Comparison of ENCODE assay signal across 1 cellular context in the genomic region with DNA sequence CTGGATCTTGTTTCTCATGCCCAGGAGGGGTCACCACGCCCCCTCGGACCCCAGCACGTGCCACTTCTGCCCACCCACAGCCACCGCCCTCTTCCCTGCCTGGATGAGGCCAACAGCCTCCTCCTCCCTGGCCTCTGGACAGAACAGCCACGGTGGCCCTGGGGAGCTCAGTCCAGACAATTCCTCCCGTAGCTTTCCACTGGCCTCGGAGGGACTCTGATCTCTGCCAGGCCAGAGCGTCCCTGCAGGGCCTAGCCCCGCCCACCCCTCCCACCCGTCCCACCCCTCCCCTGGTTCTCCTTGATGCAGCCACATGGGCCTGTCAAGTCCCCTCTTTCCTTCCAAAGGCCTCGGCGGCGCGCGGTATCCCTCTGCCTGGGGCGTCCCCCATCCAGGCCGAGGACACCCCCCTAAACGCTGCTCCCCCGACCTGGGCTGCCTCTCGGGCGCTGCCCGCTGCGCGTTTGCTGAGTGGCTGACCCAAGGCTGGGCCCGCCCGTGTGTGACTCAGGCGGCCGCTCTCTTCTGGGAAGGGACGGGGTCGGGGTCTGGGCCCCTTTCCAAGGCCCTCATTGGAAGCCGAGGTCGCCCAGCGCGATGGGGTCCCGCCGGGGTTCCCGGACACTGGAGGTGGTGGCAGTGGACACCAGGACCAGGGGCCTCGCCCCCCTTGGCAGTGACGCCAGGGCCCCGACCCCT.
TF ChIP-seq lines count a peak whose summit lies in the region.

No MANE protein-coding gene starts in this region.

TF ChIP-seq in HepG2, 621 proteins besides CTCF, POLR2A, EP300 and RAD21 (continued from another document):
- TF ChIP-seq, protein P1, sequence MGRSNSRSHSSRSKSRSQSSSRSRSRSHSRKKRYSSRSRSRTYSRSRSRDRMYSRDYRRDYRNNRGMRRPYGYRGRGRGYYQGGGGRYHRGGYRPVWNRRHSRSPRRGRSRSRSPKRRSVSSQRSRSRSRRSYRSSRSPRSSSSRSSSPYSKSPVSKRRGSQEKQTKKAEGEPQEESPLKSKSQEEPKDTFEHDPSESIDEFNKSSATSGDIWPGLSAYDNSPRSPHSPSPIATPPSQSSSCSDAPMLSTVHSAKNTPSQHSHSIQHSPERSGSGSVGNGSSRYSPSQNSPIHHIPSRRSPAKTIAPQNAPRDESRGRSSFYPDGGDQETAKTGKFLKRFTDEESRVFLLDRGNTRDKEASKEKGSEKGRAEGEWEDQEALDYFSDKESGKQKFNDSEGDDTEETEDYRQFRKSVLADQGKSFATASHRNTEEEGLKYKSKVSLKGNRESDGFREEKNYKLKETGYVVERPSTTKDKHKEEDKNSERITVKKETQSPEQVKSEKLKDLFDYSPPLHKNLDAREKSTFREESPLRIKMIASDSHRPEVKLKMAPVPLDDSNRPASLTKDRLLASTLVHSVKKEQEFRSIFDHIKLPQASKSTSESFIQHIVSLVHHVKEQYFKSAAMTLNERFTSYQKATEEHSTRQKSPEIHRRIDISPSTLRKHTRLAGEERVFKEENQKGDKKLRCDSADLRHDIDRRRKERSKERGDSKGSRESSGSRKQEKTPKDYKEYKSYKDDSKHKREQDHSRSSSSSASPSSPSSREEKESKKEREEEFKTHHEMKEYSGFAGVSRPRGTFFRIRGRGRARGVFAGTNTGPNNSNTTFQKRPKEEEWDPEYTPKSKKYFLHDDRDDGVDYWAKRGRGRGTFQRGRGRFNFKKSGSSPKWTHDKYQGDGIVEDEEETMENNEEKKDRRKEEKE (IDR thresholded peaks at IDR 0.05), result no peak
- TF ChIP-seq ATF7-NPFF (CRISPR knock-in tag; IDR thresholded peaks at IDR 0.05; ENCODE audit: low read depth), result peak; percentile 22; the same call in 1 of the 2 replicates
- no peak; the same call in 1 of the 2 replicates for TF ChIP-seq ZFP91 (CRISPR knock-in tag; IDR thresholded peaks at IDR 0.05; ENCODE audit: borderline replicate concordance)
- TF ChIP-seq DR1 (CRISPR knock-in tag; IDR thresholded peaks at IDR 0.05), result no peak
